8 cellular contexts compared by ENCODE assay signal in the genomic region with DNA sequence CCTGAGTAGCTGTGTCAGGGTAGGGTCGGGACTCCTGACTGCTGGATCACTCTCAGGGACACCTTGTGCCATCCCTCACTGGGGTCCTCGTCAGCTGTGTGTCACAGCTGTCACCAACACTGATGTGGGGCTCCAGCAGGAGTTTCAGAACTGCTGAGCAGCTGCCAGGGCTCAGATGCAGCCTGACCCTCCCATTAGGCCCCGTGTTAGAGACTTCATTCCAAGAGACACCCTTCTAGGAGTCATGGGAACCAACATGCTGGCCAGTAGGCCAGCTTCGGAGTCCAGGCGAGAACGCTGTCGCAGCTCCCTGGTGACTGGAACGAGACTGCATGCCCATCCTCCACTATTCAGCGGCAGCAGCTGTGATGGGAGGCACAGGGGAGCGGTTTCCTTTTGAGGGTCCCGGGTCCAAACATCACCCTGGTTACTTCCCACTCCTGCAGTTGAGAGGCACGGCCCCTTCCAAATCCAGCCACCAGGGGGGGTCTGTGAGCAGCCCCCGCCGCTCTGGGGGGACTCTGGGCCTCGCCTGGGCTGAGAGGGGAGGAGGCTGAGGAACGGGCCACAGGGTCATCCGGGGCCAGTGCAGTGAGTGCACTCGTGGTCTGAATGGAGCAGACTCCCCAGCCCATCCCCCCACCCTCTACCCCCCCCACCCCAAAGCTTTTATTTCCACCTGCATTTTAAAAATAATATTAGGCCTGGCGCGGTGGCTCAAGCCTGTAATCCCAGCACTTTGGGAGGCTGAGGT. TPM values are rescaled to one million over a fixed set of nuclear protein-coding genes. Genes with fewer than 3 reads are reported as not detected.
DNase-seq lines count a peak whose midpoint lies in the region; ATAC-seq and TF ChIP-seq lines count a peak whose summit lies in the region.

No MANE protein-coding gene starts in this region.

- H3K36me3 ChIP-seq in BLaER1, result no peaks in the 10 kb centered on the region
- no peaks in the 10 kb centered on the region for H3K36me3 ChIP-seq in left ventricle myocardium inferior
- H3K36me3 ChIP-seq in smooth muscle cell (ENCODE audit: low read depth), result no peaks in the 10 kb centered on the region

- H3K9me3 ChIP-seq in BLaER1 (no peaks in the 10 kb centered on the region), left ventricle myocardium inferior (replicated peaks) (no peaks in the 10 kb centered on the region), smooth muscle cell (replicated peaks; ENCODE audit: low read depth) (no peaks in the 10 kb centered on the region)

- H3K27ac Mint-ChIP-seq in activated naive CD8-positive, alpha-beta T cell treated with anti-CD3 and anti-CD28 coated beads, Interleukin-2, amount 10 ng/mL, durations not matched to agents 7 days and 5 days, result no peak overlapping the region

- H3K4me3 ChIP-seq in BLaER1 (no peak overlapping the region), HFF-Myc (replicated peaks; ENCODE audit: low read depth, low read length) (no peak overlapping the region), left ventricle myocardium inferior (no peak overlapping the region), smooth muscle cell (no peak overlapping the region)

- 56% methylated on average over 17 of the region's 20 CpGs for WGBS in smooth muscle cell (ENCODE audit: low lambda C conversion rate)

- no peaks in the 10 kb centered on the region for H3F3A ChIP-seq in smooth muscle cell (ENCODE audit: low read depth)

- POLR2A ChIA-PET in activated naive CD8-positive, alpha-beta T cell treated with anti-CD3 and anti-CD28 coated beads, Interleukin-2, amount 10 ng/mL, durations not matched to agents 7 days and 5 days (lab: Charles Lee), result interaction anchor here (1.0 to 4.6 kb wide), 7 partner anchors 12 to 75 kb away, joined by 4 to 53 read pairs (median 17); partner anchors contain the start of gene SKP1

- no peaks in the 10 kb centered on the region for H3K79me2 ChIP-seq in smooth muscle cell (ENCODE audit: low read depth)

- no peak overlapping the region for H3K9ac ChIP-seq in BLaER1
- no peak overlapping the region for H3K9ac ChIP-seq in smooth muscle cell (ENCODE audit: low read depth)

- intact Hi-C loops in left ventricle myocardium inferior (cut with micrococcal nuclease), result no loop called here

- H4K20me1 ChIP-seq in BLaER1 (no peaks in the 10 kb centered on the region), smooth muscle cell (ENCODE audit: low read depth) (no peaks in the 10 kb centered on the region)

- H3K27me3 Mint-ChIP-seq in activated naive CD8-positive, alpha-beta T cell treated with anti-CD3 and anti-CD28 coated beads, Interleukin-2, amount 10 ng/mL, durations not matched to agents 7 days and 5 days, result no peaks in the 10 kb centered on the region

- H3K27me3 ChIP-seq in BLaER1 (no peaks in the 10 kb centered on the region), left ventricle myocardium inferior (ENCODE audit: low read depth) (no peaks in the 10 kb centered on the region), smooth muscle cell (ENCODE audit: low read depth) (no peaks in the 10 kb centered on the region)

- H3K4me3 Mint-ChIP-seq in activated naive CD8-positive, alpha-beta T cell treated with anti-CD3 and anti-CD28 coated beads, Interleukin-2, amount 10 ng/mL, durations not matched to agents 7 days and 5 days, result no peak overlapping the region

- H3K27ac ChIP-seq in BLaER1 (no peak overlapping the region), left ventricle myocardium inferior (replicated peaks) (no peak overlapping the region), smooth muscle cell (ENCODE audit: low read depth) (no peak overlapping the region)

- no peaks in the 10 kb centered on the region for H3K36me3 Mint-ChIP-seq in activated naive CD8-positive, alpha-beta T cell treated with anti-CD3 and anti-CD28 coated beads, Interleukin-2, amount 10 ng/mL, durations not matched to agents 7 days and 5 days

- ATAC-seq in activated naive CD8-positive, alpha-beta T cell treated with anti-CD3 and anti-CD28 coated beads, Interleukin-2, amount 10 ng/mL, durations not matched to agents 7 days and 5 days (ENCODE audit: low read depth), result peak; percentile 43
- ATAC-seq in HG02588 (IDR thresholded peaks at IDR 0.05; ENCODE audit: unreplicated experiment), result no peak
- no peak for ATAC-seq in GM18517 (IDR thresholded peaks at IDR 0.05; ENCODE audit: unreplicated experiment)

- H3K4me2 ChIP-seq in BLaER1, result peak overlapping the region; percentile 59
- no peak overlapping the region for H3K4me2 ChIP-seq in smooth muscle cell

- H2AFZ ChIP-seq in smooth muscle cell (ENCODE audit: low read depth), result no peak overlapping the region

- no peaks in the 10 kb centered on the region for H3K9me3 Mint-ChIP-seq in activated naive CD8-positive, alpha-beta T cell treated with anti-CD3 and anti-CD28 coated beads, Interleukin-2, amount 10 ng/mL, durations not matched to agents 7 days and 5 days

- DNase-seq in HFF-Myc (ENCODE audit: extremely low read depth, low read depth), result no peak
- DNase-seq in SKM-1 treated with dmso at 0.1 percent for 144 hours (lab: John Stamatoyannopoulos, UW; ENCODE audit: unreplicated experiment), result peak; percentile 18
- peak; percentile 88 for DNase-seq in activated naive CD8-positive, alpha-beta T cell treated with anti-CD3 and anti-CD28 coated beads, Interleukin-2, amount 10 ng/mL, durations not matched to agents 7 days and 5 days
- DNase-seq in left ventricle myocardium inferior, result peak; percentile 57
- DNase-seq in smooth muscle cell (lab: John Stamatoyannopoulos, UW; ENCODE audit: unreplicated experiment), result no peak

- H3K4me1 ChIP-seq in BLaER1 (peaks cover 55% of the 10 kb centered on the region), left ventricle myocardium inferior (peaks cover 18% of the 10 kb centered on the region), smooth muscle cell (ENCODE audit: low read depth) (peaks cover 7% of the 10 kb centered on the region)

- TF ChIP-seq CTCF in HFF-Myc (IDR thresholded peaks at IDR 0.05; ENCODE audit: low read depth, low read length, missing control alignments), result peak; percentile 91
- peak; percentile 92 for TF ChIP-seq CTCF in left ventricle myocardium inferior (IDR thresholded peaks at IDR 0.05; ENCODE audit: borderline replicate concordance)
- TF ChIP-seq CTCF in smooth muscle cell (IDR thresholded peaks at IDR 0.05; ENCODE audit: borderline replicate concordance, insufficient read depth, poor library complexity, severe bottlenecking), result peak; percentile 61

- peaks cover 67% of the 10 kb centered on the region for H3K4me1 Mint-ChIP-seq in activated naive CD8-positive, alpha-beta T cell treated with anti-CD3 and anti-CD28 coated beads, Interleukin-2, amount 10 ng/mL, durations not matched to agents 7 days and 5 days

RNA-seq across cellular contexts. Expression of gene TCF7, which starts 12.6 kb away (rescaled TPM):
- total RNA-seq in activated naive CD8-positive, alpha-beta T cell treated with anti-CD3 and anti-CD28 coated beads, Interleukin-2, amount 10 ng/mL, durations not matched to agents 7 days and 5 days, result 100 to 1,000 TPM; 283 to 315 TPM
- total RNA-seq in left ventricle myocardium inferior, result 3.0 TPM
- total RNA-seq in smooth muscle cell, result 1.8 and 3.2 TPM in 2 replicates
- 3.4 and 10.8 TPM in 2 replicates for polyA plus RNA-seq in smooth muscle cell

Comparison
In these comparisons a context has a peak if more than half of its experiments do, and no peak if none do; other contexts are left out.
1. DNase-seq: peak in SKM-1 treated with dmso at 0.1 percent for 144 hours (single experiment), activated naive CD8-positive, alpha-beta T cell treated with anti-CD3 and anti-CD28 coated beads, Interleukin-2, amount 10 ng/mL, durations not matched to agents 7 days and 5 days (single experiment) and left ventricle myocardium inferior (single experiment); none in HFF-Myc (single experiment) and smooth muscle cell (single experiment).
2. RNA of gene TCF7, which starts 12.6 kb away (total RNA-seq): 283 to 315 TPM in activated naive CD8-positive, alpha-beta T cell treated with anti-CD3 and anti-CD28 coated beads, Interleukin-2, amount 10 ng/mL, durations not matched to agents 7 days and 5 days; 3.0 TPM in left ventricle myocardium inferior (single experiment) and 1.8 to 3.2 TPM in smooth muscle cell; every median in the first group is over 10 times any median in the second.
3. Peak in every context shown above with its lines, with median percentiles within 50 percentile points of each other: CTCF ChIP-seq.